8 cellular contexts compared by ENCODE assay signal in genomic region chrX:123962794-123963373, GRCh38. TPM values are rescaled to one million over a fixed set of nuclear protein-coding genes. Genes with fewer than 3 reads are reported as not detected.
DNase-seq lines count a peak whose midpoint lies in the region; ATAC-seq and TF ChIP-seq lines count a peak whose summit lies in the region.

No MANE protein-coding gene starts in this region.

- H3K4me3 ChIP-seq in DOHH2 (ENCODE audit: low read length) (peak overlapping the region; percentile 94), LNCaP clone FGC (ENCODE audit: low read depth, low read length) (peak overlapping the region; percentile 88), fibroblast of mammary gland (ENCODE audit: control insufficient read depth, low read depth, low read length) (peak overlapping the region; percentile 65)

- peak overlapping the region; percentile 96 for H3K27ac ChIP-seq in DOHH2 (ENCODE audit: low read depth, low read length)

- H3K4me3 Mint-ChIP-seq in activated T-helper 17 cell treated with anti-CD3 and anti-CD28 coated beads, Interleukin-2, amount 50 U/mL, for 72 hours: peak overlapping the region; percentile 97
- H3K4me3 Mint-ChIP-seq in natural killer cell: peak overlapping the region; percentile 99

- peak; percentile 95 for DNase-seq in H4 (ENCODE audit: low spot score)
- peak; percentile 87 for DNase-seq in LNCaP clone FGC (ENCODE audit: low read depth)
- peak; percentile 93 for DNase-seq in RPMI8226
- DNase-seq in fibroblast of mammary gland (ENCODE audit: low read depth): peak; percentile 94
- peak; percentile 66 for DNase-seq in natural killer cell
- DNase-seq in stimulated activated naive CD4-positive, alpha-beta T cell treated with Interleukin-2 at 50 U/mL for 16 hours (lab: John Stamatoyannopoulos, UW): peak; percentile 85

- H3K9me3 ChIP-seq in DOHH2 (ENCODE audit: control insufficient read depth, insufficient read depth, low read length): no peaks in the 10 kb centered on the region

- peak overlapping the region; percentile 99 for H3K27ac Mint-ChIP-seq in activated T-helper 17 cell treated with anti-CD3 and anti-CD28 coated beads, Interleukin-2, amount 50 U/mL, for 72 hours
- H3K27ac Mint-ChIP-seq in natural killer cell: peak overlapping the region; percentile 99 to 100

- peaks cover 85% of the 10 kb centered on the region for H3K79me2 ChIP-seq in DOHH2 (ENCODE audit: control insufficient read depth, low read length)

- H3K36me3 ChIP-seq in DOHH2 (ENCODE audit: control insufficient read depth, low read length): peaks cover 22% of the 10 kb centered on the region

- H3K9me2 ChIP-seq in DOHH2 (replicated peaks; ENCODE audit: control insufficient read depth, low read length): no peaks in the 10 kb centered on the region

- H4K20me1 ChIP-seq in DOHH2 (ENCODE audit: control insufficient read depth, insufficient read depth, low read depth, low read length): peaks cover 19% of the 10 kb centered on the region

- peak; percentile 78 for ATAC-seq in activated T-helper 17 cell treated with anti-CD3 and anti-CD28 coated beads, Interleukin-2, amount 50 U/mL, for 72 hours (replicated peaks)
- peak; percentile 61 to 76 (median 69) for ATAC-seq in natural killer cell

- peaks cover 6% of the 10 kb centered on the region for H3K4me1 Mint-ChIP-seq in activated T-helper 17 cell treated with anti-CD3 and anti-CD28 coated beads, Interleukin-2, amount 50 U/mL, for 72 hours
- peaks cover 37 to 40% of the 10 kb centered on the region in 2 donors for H3K4me1 Mint-ChIP-seq in natural killer cell

- intact Hi-C loops in natural killer cell (cut with micrococcal nuclease): loop anchor here (5.0 kb wide), 5 partner anchors 49 to 399 kb away; no protein-coding TSS in a partner anchor

- no peaks in the 10 kb centered on the region for H3K27me3 Mint-ChIP-seq in activated T-helper 17 cell treated with anti-CD3 and anti-CD28 coated beads, Interleukin-2, amount 50 U/mL, for 72 hours
- no peaks in the 10 kb centered on the region for H3K27me3 Mint-ChIP-seq in natural killer cell (ENCODE audit: low read depth in 2 of 2)

- no peak for TF ChIP-seq CTCF in DOHH2 (IDR thresholded peaks at IDR 0.05; ENCODE audit: low read depth, low read length, poor library complexity, severe bottlenecking)
- TF ChIP-seq CTCF in LNCaP clone FGC (IDR thresholded peaks at IDR 0.05; ENCODE audit: control insufficient read depth, extremely low read depth, insufficient read depth): no peak
- TF ChIP-seq CTCF in fibroblast of mammary gland (conservative IDR thresholded peaks at IDR 0.05; ENCODE audit: control insufficient read depth, insufficient read depth, low read depth, low read length): no peak
- TF ChIP-seq CTCF in natural killer cell (IDR thresholded peaks at IDR 0.05): no peak

- H3F3A ChIP-seq in DOHH2 (ENCODE audit: control insufficient read depth, insufficient read depth): peaks cover 5% of the 10 kb centered on the region; the same call in 1 of the 2 replicates

- H3K9me3 Mint-ChIP-seq in activated T-helper 17 cell treated with anti-CD3 and anti-CD28 coated beads, Interleukin-2, amount 50 U/mL, for 72 hours: no peaks in the 10 kb centered on the region
- H3K9me3 Mint-ChIP-seq in natural killer cell: no peaks in the 10 kb centered on the region

- H3K27me3 ChIP-seq in DOHH2 (ENCODE audit: control insufficient read depth, low read length): no peaks in the 10 kb centered on the region

- H3K36me3 Mint-ChIP-seq in activated T-helper 17 cell treated with anti-CD3 and anti-CD28 coated beads, Interleukin-2, amount 50 U/mL, for 72 hours (ENCODE audit: low read depth): peaks cover 36% of the 10 kb centered on the region
- H3K36me3 Mint-ChIP-seq in natural killer cell: peaks cover 10% of the 10 kb centered on the region

- peaks cover 26% of the 10 kb centered on the region for H3K4me1 ChIP-seq in DOHH2 (ENCODE audit: control insufficient read depth, low read length)

- peak overlapping the region; percentile 82 for H3K4me2 ChIP-seq in DOHH2 (ENCODE audit: low read length)

RNA-seq across cellular contexts. Expression of gene STAG2, which starts 1.4 kb away (rescaled TPM):
- 2.8 and 2.9 TPM in 2 replicates for total RNA-seq in H4 (2014; rRNA removed; shearing (Covaris generic))
- total RNA-seq in activated T-helper 17 cell treated with anti-CD3 and anti-CD28 coated beads, Interleukin-2, amount 50 U/mL, for 72 hours: 10 to 100 TPM; 66.7 to 83.0 TPM
- 10 to 100 TPM; 91.7 to 97.2 (median 92.4) TPM for total RNA-seq in natural killer cell

Comparison
In these comparisons a context has a peak if more than half of its experiments do, and no peak if none do; other contexts are left out.
1. Peak in every context shown above with its lines: DNase-seq, ATAC-seq, H3K4me3 ChIP-seq and H3K27ac ChIP-seq.
2. RNA of gene STAG2, which starts 1.4 kb away (total RNA-seq): 91.7 to 97.2 TPM in natural killer cell and 66.7 to 83.0 TPM in activated T-helper 17 cell treated with anti-CD3 and anti-CD28 coated beads, Interleukin-2, amount 50 U/mL, for 72 hours; 2.8 to 2.9 TPM in H4; every median in the first group is over 10 times any median in the second.